In genomic region chr6:73461537-73462350, GRCh38 we compare ENCODE assay signal across 8 cellular contexts. TPM values are rescaled to one million over a fixed set of nuclear protein-coding genes. Genes with fewer than 3 reads are reported as not detected.
DNase-seq lines count a peak whose midpoint lies in the region; TF ChIP-seq lines count a peak whose summit lies in the region.

MTO1 (plus strand) TSS chr6:73461737; CDS start chr6:73461855, 118 bp downstream.

- H2BK15ac ChIP-seq in H9 (ENCODE audit: low read depth, low read length) = no peak within 1 kb of the TSS

- H3K27ac ChIP-seq in H9 (ENCODE audit: insufficient read length, low read depth, low read length) (no peak within 1 kb of the TSS), neural progenitor cell (no peak within 1 kb of the TSS)

- H3K4me1 Mint-ChIP-seq in H9 = peaks cover 4 to 17% of the 10 kb centered on the region in 2 experiments; a peak in 3 of 4 replicates
- peaks cover 21% of the 10 kb centered on the region for H3K4me1 Mint-ChIP-seq in neural progenitor cell

- peak within 1 kb of the TSS; percentile 61 for H2BK120ac ChIP-seq in H9 (ENCODE audit: low read depth, low read length, poor library complexity, severe bottlenecking)

- H4K20me1 ChIP-seq in H9 (ENCODE audit: control insufficient read depth, insufficient read depth, insufficient read length) (no peaks in the 10 kb centered on the region), neural progenitor cell (ENCODE audit: low read depth) (no peaks in the 10 kb centered on the region)

- no peaks in the 10 kb centered on the region for H3K9me3 Mint-ChIP-seq in H9
- no peaks in the 10 kb centered on the region for H3K9me3 Mint-ChIP-seq in neural progenitor cell

- peak within 1 kb of the TSS; percentile 89 for H3K9ac ChIP-seq in ES-I3 (ENCODE audit: low read depth, low read length)
- peak within 1 kb of the TSS; percentile 92 for H3K9ac ChIP-seq in H9 (ENCODE audit: extremely low read depth, insufficient read length, low read length)
- H3K9ac ChIP-seq in neural progenitor cell = peak within 1 kb of the TSS; percentile 79

- no peak within 1 kb of the TSS for H2AFZ ChIP-seq in H9 (ENCODE audit: low read length)
- H2AFZ ChIP-seq in neural progenitor cell (replicated peaks) = peak within 1 kb of the TSS; percentile 100

- H2BK12ac ChIP-seq in H9 (ENCODE audit: insufficient read length, low read depth, low read length) = no peak within 1 kb of the TSS

- peak within 1 kb of the TSS; percentile 15 for H4K8ac ChIP-seq in H9 (replicated peaks; ENCODE audit: insufficient read length, low read depth, low read length)

- H3K23ac ChIP-seq in H9 (ENCODE audit: insufficient read length, low read depth, low read length) = no peak within 1 kb of the TSS

- H3K36me3 Mint-ChIP-seq in H9 (ENCODE audit: insufficient read depth in 1 of 3, low read depth in 3 of 3) (peaks cover 4 to 20% (median 19%) of the 10 kb centered on the region in 3 experiments; a peak in 6 of 7 replicates), neural progenitor cell (peaks cover 6% of the 10 kb centered on the region)

- no peak within 1 kb of the TSS for H2AK5ac ChIP-seq in H9 (ENCODE audit: insufficient read length, low read length)

- peak within 1 kb of the TSS; percentile 98 to 99 for H3K4me3 Mint-ChIP-seq in H9
- H3K4me3 Mint-ChIP-seq in neural progenitor cell = peak within 1 kb of the TSS; percentile 99

- H3K9me3 ChIP-seq in ES-I3 (ENCODE audit: control insufficient read depth, insufficient read depth, low read length) (no peaks in the 10 kb centered on the region), H9 (ENCODE audit: control insufficient read depth, low read depth, low read length) (no peaks in the 10 kb centered on the region), MG63 (no peaks in the 10 kb centered on the region), neural progenitor cell (ENCODE audit: low read depth) (no peaks in the 10 kb centered on the region)

- no peaks in the 10 kb centered on the region for H3F3A ChIP-seq in neural progenitor cell (ENCODE audit: low read depth)

- H3K27ac Mint-ChIP-seq in H9 (peak within 1 kb of the TSS; percentile 86 to 100 (median 99)), neural progenitor cell (peak within 1 kb of the TSS; percentile 98)

- no peak within 1 kb of the TSS for H4K91ac ChIP-seq in H9 (ENCODE audit: insufficient read length, low read depth, low read length)

- H3K4me2 ChIP-seq in H9 (ENCODE audit: insufficient read depth, insufficient read length, low read length) (peak within 1 kb of the TSS; percentile 76), neural progenitor cell (peak within 1 kb of the TSS; percentile 95)

- H3K4ac ChIP-seq in H9 (ENCODE audit: low read depth, low read length) = no peak within 1 kb of the TSS

- peak within 1 kb of the TSS; percentile 78 for H3K18ac ChIP-seq in H9 (ENCODE audit: insufficient read length, low read depth, low read length)

- H3K27me3 Mint-ChIP-seq in H9 (ENCODE audit: low read depth) (peaks cover 1% of the 10 kb centered on the region; the same call in 1 of the 2 replicates), neural progenitor cell (ENCODE audit: insufficient read depth, low read depth) (peaks cover 5% of the 10 kb centered on the region)

- H2BK20ac ChIP-seq in H9 (ENCODE audit: low read depth, low read length, poor library complexity, severe bottlenecking) = no peak within 1 kb of the TSS

- H4K5ac ChIP-seq in H9 (ENCODE audit: insufficient read length, low read depth, low read length) = peak within 1 kb of the TSS; percentile 8

- no peak within 1 kb of the TSS for H2BK5ac ChIP-seq in H9 (ENCODE audit: insufficient read length, low read length)

- H3K4me3 ChIP-seq in MG63 = peak within 1 kb of the TSS; percentile 96
- H3K4me3 ChIP-seq in fibroblast of villous mesenchyme (ENCODE audit: low read depth, low read length) = peak within 1 kb of the TSS; percentile 97
- H3K4me3 ChIP-seq in neural progenitor cell = peak within 1 kb of the TSS; percentile 94

- peaks cover 4% of the 10 kb centered on the region; the same call in 1 of the 2 replicates for H3K36me3 ChIP-seq in ES-I3 (ENCODE audit: insufficient read depth, low read length)
- H3K36me3 ChIP-seq in MG63 = peaks cover 13% of the 10 kb centered on the region
- no peaks in the 10 kb centered on the region for H3K36me3 ChIP-seq in neural progenitor cell

- H3K4me1 ChIP-seq in ES-I3 (ENCODE audit: insufficient read depth, low read length) (no peaks in the 10 kb centered on the region), H9 (ENCODE audit: insufficient read depth, low read length) (no peaks in the 10 kb centered on the region), neural progenitor cell (peaks cover 6% of the 10 kb centered on the region)

- H3K27me3 ChIP-seq in H9 (ENCODE audit: insufficient read depth, low read length) = no peaks in the 10 kb centered on the region
- no peaks in the 10 kb centered on the region for H3K27me3 ChIP-seq in MG63
- H3K27me3 ChIP-seq in neural progenitor cell = no peaks in the 10 kb centered on the region

- no peaks in the 10 kb centered on the region for H3K79me1 ChIP-seq in H9 (ENCODE audit: insufficient read depth, low read depth, low read length, poor library complexity, severe bottlenecking)

- no peak within 1 kb of the TSS for H3K56ac ChIP-seq in H9 (ENCODE audit: insufficient read length, low read depth, low read length)

- H3K79me2 ChIP-seq in H9 (ENCODE audit: insufficient read depth, low read length) = no peaks in the 10 kb centered on the region
- H3K79me2 ChIP-seq in neural progenitor cell (ENCODE audit: low read depth) = peaks cover 38% of the 10 kb centered on the region

- TF ChIP-seq CTCF in H9 (conservative IDR thresholded peaks at IDR 0.05) = no peak
- TF ChIP-seq CTCF in fibroblast of villous mesenchyme (IDR thresholded peaks at IDR 0.05; ENCODE audit: insufficient read depth, low read depth, low read length) = no peak
- no peak for TF ChIP-seq CTCF in neural progenitor cell (IDR thresholded peaks at IDR 0.05)

- WGBS in H9 (ENCODE audit: extremely low coverage, insufficient read length, low lambda C conversion rate) = no CpG with 5 or more reads among the region's 55 CpGs

- H3K14ac ChIP-seq in H9 (ENCODE audit: insufficient read depth, low read length) = peak within 1 kb of the TSS; percentile 65

- H3K23me2 ChIP-seq in H9 (ENCODE audit: insufficient read length, low read depth, low read length, poor library complexity, severe bottlenecking) = peaks cover 6% of the 10 kb centered on the region

- DNase-seq in H9 (peak; percentile 80), MG63 (peak; percentile 88), SIG-M5 treated with dmso at 0.1 percent for 504 hours (lab: John Stamatoyannopoulos, UW; ENCODE audit: unreplicated experiment) (peak; percentile 91), activated gamma-delta T cell treated with Interleukin-2 at 50 U/mL for 16 hours (peak; percentile 81), fibroblast of villous mesenchyme (ENCODE audit: low read depth) (peak; percentile 92), neural progenitor cell (ENCODE audit: low spot score) (peak; percentile 86), stromal cell of bone marrow (ENCODE audit: low read depth) (peak; percentile 91)

- no peak within 1 kb of the TSS for H3T11ph ChIP-seq in H9 (ENCODE audit: low read length)

RNA-seq across cellular contexts. Expression of gene MTO1, which starts in this region (rescaled TPM):
- total RNA-seq in H9 (2021) = 23.9 and 27.8 TPM in 2 replicates
- 20.1 and 21.1 TPM in 2 replicates for total RNA-seq in MG63 (2014; rRNA removed; shearing (Covaris generic); ENCODE audit: low replicate concordance)
- total RNA-seq in fibroblast of villous mesenchyme = 42.8 and 59.2 TPM in 2 replicates
- total RNA-seq in neural progenitor cell (ENCODE audit: low replicate concordance) = 28.6 and 40.0 TPM in 2 replicates
